In genomic region chr16:71564377-71564967, GRCh38 we compare ENCODE assay signal across 8 cellular contexts. TPM values are rescaled to one million over a fixed set of nuclear protein-coding genes. Genes with fewer than 3 reads are reported as not detected.
DNase-seq lines count a peak whose midpoint lies in the region; ATAC-seq lines count a peak whose summit lies in the region.

No MANE protein-coding gene starts in this region.

- H3K36me3 ChIP-seq in iPS-18a (ENCODE audit: control insufficient read depth, low read depth, low read length) = no peaks in the 10 kb centered on the region

- peak overlapping the region; percentile 41 for H3K9ac ChIP-seq in iPS-18a (ENCODE audit: low read length)

- CTCF ChIA-PET in activated CD8-positive, alpha-beta memory T cell treated with anti-CD3 and anti-CD28 coated beads, Interleukin-2, amount 10 ng/mL, durations not matched to agents 7 days and 5 days (lab: Charles Lee) = interaction anchor here (0.5 to 3.8 kb wide), 25 partner anchors 9 to 990 kb away, joined by 3 to 91 read pairs (median 5); partner anchors contain the start of genes PHLPP2, ZNF23 and ZNF821
- CTCF ChIA-PET in activated CD4-positive, alpha-beta memory T cell treated with anti-CD3 and anti-CD28 coated beads for 36 hours (lab: Charles Lee) = interaction anchor here (0.7 to 4.0 kb wide), 13 partner anchors 9 to 419 kb away, joined by 3 to 97 read pairs (median 4); partner anchors contain the start of gene ZNF23

- no peak overlapping the region for H3K27ac ChIP-seq in iPS-18a (ENCODE audit: low read length)

- peaks cover 2% of the 10 kb centered on the region for H3K36me3 Mint-ChIP-seq in activated CD8-positive, alpha-beta memory T cell treated with anti-CD3 and anti-CD28 coated beads, Interleukin-2, amount 10 ng/mL, durations not matched to agents 7 days and 5 days
- peaks cover 6% of the 10 kb centered on the region for H3K36me3 Mint-ChIP-seq in activated CD4-positive, alpha-beta memory T cell treated with anti-CD3 and anti-CD28 coated beads for 36 hours
- H3K36me3 Mint-ChIP-seq in stimulated activated memory B cell treated with anti-CD40 and anti-IgM and Interleukin-4, amounts not matched to agents 10 μg/mL and 1 μg/mL and 100 μg/mL, for 72 hours = peaks cover 6% of the 10 kb centered on the region

- H3K27me3 Mint-ChIP-seq in activated CD8-positive, alpha-beta memory T cell treated with anti-CD3 and anti-CD28 coated beads, Interleukin-2, amount 10 ng/mL, durations not matched to agents 7 days and 5 days = peaks cover 9% of the 10 kb centered on the region
- no peaks in the 10 kb centered on the region for H3K27me3 Mint-ChIP-seq in activated CD4-positive, alpha-beta memory T cell treated with anti-CD3 and anti-CD28 coated beads for 36 hours
- no peaks in the 10 kb centered on the region for H3K27me3 Mint-ChIP-seq in stimulated activated memory B cell treated with anti-CD40 and anti-IgM and Interleukin-4, amounts not matched to agents 10 μg/mL and 1 μg/mL and 100 μg/mL, for 72 hours

- POLR2A ChIA-PET in activated CD4-positive, alpha-beta memory T cell treated with anti-CD3 and anti-CD28 coated beads for 36 hours (lab: Charles Lee) = interaction anchor here (0.6 to 0.9 kb wide), 4 partner anchors 9 to 383 kb away, joined by 3 to 4 read pairs (median 3); no protein-coding TSS in a partner anchor

- H3K9me3 Mint-ChIP-seq in activated CD8-positive, alpha-beta memory T cell treated with anti-CD3 and anti-CD28 coated beads, Interleukin-2, amount 10 ng/mL, durations not matched to agents 7 days and 5 days (ENCODE audit: low read depth) = no peaks in the 10 kb centered on the region
- peaks cover 15% of the 10 kb centered on the region for H3K9me3 Mint-ChIP-seq in activated CD4-positive, alpha-beta memory T cell treated with anti-CD3 and anti-CD28 coated beads for 36 hours
- peaks cover 10% of the 10 kb centered on the region for H3K9me3 Mint-ChIP-seq in stimulated activated memory B cell treated with anti-CD40 and anti-IgM and Interleukin-4, amounts not matched to agents 10 μg/mL and 1 μg/mL and 100 μg/mL, for 72 hours

- ATAC-seq in activated CD8-positive, alpha-beta memory T cell treated with anti-CD3 and anti-CD28 coated beads, Interleukin-2, amount 10 ng/mL, durations not matched to agents 7 days and 5 days = no peak
- peak; percentile 84 for ATAC-seq in HG03066 (IDR thresholded peaks at IDR 0.05; ENCODE audit: low read depth, unreplicated experiment)
- peak; percentile 98 for ATAC-seq in stimulated activated memory B cell treated with anti-CD40 and anti-IgM and Interleukin-4, amounts not matched to agents 10 μg/mL and 1 μg/mL and 100 μg/mL, for 72 hours

- peak overlapping the region; percentile 79 for H3K4me3 Mint-ChIP-seq in activated CD8-positive, alpha-beta memory T cell treated with anti-CD3 and anti-CD28 coated beads, Interleukin-2, amount 10 ng/mL, durations not matched to agents 7 days and 5 days
- H3K4me3 Mint-ChIP-seq in activated CD4-positive, alpha-beta memory T cell treated with anti-CD3 and anti-CD28 coated beads for 36 hours = peak overlapping the region; percentile 79
- peak overlapping the region; percentile 84 for H3K4me3 Mint-ChIP-seq in stimulated activated memory B cell treated with anti-CD40 and anti-IgM and Interleukin-4, amounts not matched to agents 10 μg/mL and 1 μg/mL and 100 μg/mL, for 72 hours

- H3K27me3 ChIP-seq in iPS-18a (ENCODE audit: control insufficient read depth, insufficient read depth, low read length) = no peaks in the 10 kb centered on the region

- no peaks in the 10 kb centered on the region for H3K9me3 ChIP-seq in iPS-18a (ENCODE audit: control insufficient read depth, low read depth, low read length)

- H3K27ac Mint-ChIP-seq in activated CD8-positive, alpha-beta memory T cell treated with anti-CD3 and anti-CD28 coated beads, Interleukin-2, amount 10 ng/mL, durations not matched to agents 7 days and 5 days = peak overlapping the region; percentile 93
- H3K27ac Mint-ChIP-seq in activated CD4-positive, alpha-beta memory T cell treated with anti-CD3 and anti-CD28 coated beads for 36 hours = peak overlapping the region; percentile 92
- H3K27ac Mint-ChIP-seq in stimulated activated memory B cell treated with anti-CD40 and anti-IgM and Interleukin-4, amounts not matched to agents 10 μg/mL and 1 μg/mL and 100 μg/mL, for 72 hours = peak overlapping the region; percentile 97

- H3K4me1 ChIP-seq in iPS-18a (ENCODE audit: control insufficient read depth, low read depth, low read length) = no peaks in the 10 kb centered on the region

- peak overlapping the region; percentile 64 for H3K4me3 ChIP-seq in iPS-18a (ENCODE audit: low read length)

- peaks cover 18% of the 10 kb centered on the region for H3K4me1 Mint-ChIP-seq in activated CD8-positive, alpha-beta memory T cell treated with anti-CD3 and anti-CD28 coated beads, Interleukin-2, amount 10 ng/mL, durations not matched to agents 7 days and 5 days
- peaks cover 14% of the 10 kb centered on the region for H3K4me1 Mint-ChIP-seq in activated CD4-positive, alpha-beta memory T cell treated with anti-CD3 and anti-CD28 coated beads for 36 hours (ENCODE audit: low read depth)
- H3K4me1 Mint-ChIP-seq in stimulated activated memory B cell treated with anti-CD40 and anti-IgM and Interleukin-4, amounts not matched to agents 10 μg/mL and 1 μg/mL and 100 μg/mL, for 72 hours = peaks cover 41% of the 10 kb centered on the region

- DNase-seq in activated CD8-positive, alpha-beta memory T cell treated with anti-CD3 and anti-CD28 coated beads, Interleukin-2, amount 10 ng/mL, durations not matched to agents 7 days and 5 days = no peak
- no peak for DNase-seq in activated CD8-positive, alpha-beta memory T cell treated with anti-CD3 and anti-CD28 coated beads, Interleukin-2, amount 50 U/mL, for 48 hours
- no peak for DNase-seq in activated CD4-positive, alpha-beta memory T cell treated with anti-CD3 and anti-CD28 coated beads for 36 hours
- DNase-seq in NCI-H1092 (lab: John Stamatoyannopoulos, UW) (no peak), SW480 (ENCODE audit: low spot score) (no peak)

- intact Hi-C loops in activated CD4-positive, alpha-beta memory T cell treated with anti-CD3 and anti-CD28 coated beads for 36 hours (cut with micrococcal nuclease) = loop anchor here (1.0 to 10.0 kb wide), 2 partner anchors 159 to 320 kb away; partner anchors contain the start of gene ZNF821

RNA-seq across cellular contexts. Expression of gene TAT, which starts 12.4 kb away (rescaled TPM):
- not detected for total RNA-seq in activated CD8-positive, alpha-beta memory T cell treated with anti-CD3 and anti-CD28 coated beads, Interleukin-2, amount 10 ng/mL, durations not matched to agents 7 days and 5 days
- not detected for total RNA-seq in activated CD4-positive, alpha-beta memory T cell treated with anti-CD3 and anti-CD28 coated beads for 36 hours

RNA-seq across cellular contexts. Expression of gene CHST4, which starts 38.2 kb away (rescaled TPM):
- total RNA-seq in activated CD8-positive, alpha-beta memory T cell treated with anti-CD3 and anti-CD28 coated beads, Interleukin-2, amount 10 ng/mL, durations not matched to agents 7 days and 5 days = not detected
- not detected for total RNA-seq in activated CD4-positive, alpha-beta memory T cell treated with anti-CD3 and anti-CD28 coated beads for 36 hours
